21 cellular contexts compared by ENCODE assay signal in genomic region chr3:184632551-184632950, GRCh38.
DNase-seq lines count a peak whose midpoint lies in the region; ATAC-seq and TF ChIP-seq lines count a peak whose summit lies in the region.
"Had no signal": no experiment of that assay in that cellular context is flagged by ENCODE, and none has a peak within 500 bp of the region (broad histone marks: within the 10 kb centered on the region; RNA-seq: fewer than 3 reads in every experiment).

No MANE protein-coding gene starts in this region.

- H3K4me1 Mint-ChIP-seq in activated T-helper 17 cell treated with anti-CD3 and anti-CD28 coated beads, Interleukin-2, amount 50 U/mL, for 72 hours: no peaks in the 10 kb centered on the region

- no peaks in the 10 kb centered on the region for H3F3A ChIP-seq in PC-3 (ENCODE audit: low read length, unreplicated experiment)

- H3K4me1 ChIP-seq in PC-3 (ENCODE audit: insufficient read depth, low read length): peaks cover 32% of the 10 kb centered on the region
- H3K4me1 ChIP-seq in ectodermal cell (ENCODE audit: control insufficient read depth, insufficient read depth, low read length): peaks cover 68% of the 10 kb centered on the region
- H3K4me1 ChIP-seq in osteoblast (ENCODE audit: insufficient read depth, low read length): peaks cover 10% of the 10 kb centered on the region

- TF ChIP-seq CTCF in PC-3 (conservative IDR thresholded peaks at IDR 0.05; ENCODE audit: low read depth, low read length): no peak
- TF ChIP-seq CTCF in osteoblast (IDR thresholded peaks at IDR 0.05; ENCODE audit: extremely low read depth, low read depth, low read length): no peak

- H4K20me1 ChIP-seq in PC-3 (ENCODE audit: low read length) (no peaks in the 10 kb centered on the region), osteoblast (ENCODE audit: insufficient read depth, low read length) (no peaks in the 10 kb centered on the region)

- BruUV-seq in PC-3 (replicated peaks; lab: Mats Ljungman, UMichigan): no TSS peak

- H2AFZ ChIP-seq in PC-3 (ENCODE audit: low read length): no peak overlapping the region
- no peak overlapping the region for H2AFZ ChIP-seq in osteoblast (ENCODE audit: low read length)
- H2AFZ ChIP-seq: GM23338 had no signal

- H3K36me3 Mint-ChIP-seq in activated T-helper 17 cell treated with anti-CD3 and anti-CD28 coated beads, Interleukin-2, amount 50 U/mL, for 72 hours (ENCODE audit: low read depth): no peaks in the 10 kb centered on the region
- H3K36me3 Mint-ChIP-seq: activated naive CD4-positive, alpha-beta T cell treated with anti-CD3 and anti-CD28 coated beads, Interleukin-2, amount 10 ng/mL, durations not matched to agents 7 days and 5 days had no signal

- H3K9me3 ChIP-seq in PC-3 (ENCODE audit: low read length) (no peaks in the 10 kb centered on the region), ectodermal cell (ENCODE audit: control insufficient read depth, low read length) (no peaks in the 10 kb centered on the region), osteoblast (ENCODE audit: low read depth, low read length) (no peaks in the 10 kb centered on the region)
- H3K9me3 ChIP-seq: esophagus squamous epithelium, gastroesophageal sphincter, neutrophil, thyroid gland had no signal

- H3K9ac ChIP-seq in PC-3 (ENCODE audit: low read length): no peak overlapping the region

- H3K27ac ChIP-seq in PC-3 (ENCODE audit: low read length): no peak overlapping the region
- peak overlapping the region; percentile 48 for H3K27ac ChIP-seq in ectodermal cell (ENCODE audit: insufficient read depth, low read depth, low read length, poor library complexity, severe bottlenecking)
- no peak overlapping the region for H3K27ac ChIP-seq in osteoblast (ENCODE audit: low read depth, low read length)
- H3K27ac ChIP-seq: esophagus squamous epithelium, gastroesophageal sphincter, neutrophil, thyroid gland had no signal

- H3K4me2 ChIP-seq in PC-3 (ENCODE audit: low read length) (no peak overlapping the region), osteoblast (ENCODE audit: insufficient read depth, low read length) (no peak overlapping the region)
- H3K4me2 ChIP-seq: GM23338 had no signal

- H3K36me3 ChIP-seq in PC-3 (ENCODE audit: low read depth, low read length): no peaks in the 10 kb centered on the region
- no peaks in the 10 kb centered on the region for H3K36me3 ChIP-seq in ectodermal cell (ENCODE audit: control insufficient read depth, insufficient read depth, low read length)
- H3K36me3 ChIP-seq in osteoblast (ENCODE audit: insufficient read depth, low read length): no peaks in the 10 kb centered on the region
- H3K36me3 ChIP-seq: esophagus squamous epithelium, gastroesophageal sphincter, neutrophil, thyroid gland had no signal

- H3K27me3 ChIP-seq in PC-3 (ENCODE audit: low read length) (no peaks in the 10 kb centered on the region), ectodermal cell (ENCODE audit: control insufficient read depth, insufficient read depth, low read length, poor library complexity, severe bottlenecking) (no peaks in the 10 kb centered on the region), osteoblast (ENCODE audit: insufficient read depth, low read length) (peaks cover 19% of the 10 kb centered on the region)
- H3K27me3 ChIP-seq: esophagus squamous epithelium, neutrophil, thyroid gland had no signal

- H3K4me3 Mint-ChIP-seq in activated T-helper 17 cell treated with anti-CD3 and anti-CD28 coated beads, Interleukin-2, amount 50 U/mL, for 72 hours: no peak overlapping the region
- H3K4me3 Mint-ChIP-seq: activated naive CD4-positive, alpha-beta T cell treated with anti-CD3 and anti-CD28 coated beads, Interleukin-2, amount 10 ng/mL, durations not matched to agents 7 days and 5 days; activated T-cell treated with anti-CD3 and anti-CD28 coated beads, Interleukin-2, amount 50 U/mL, for 72 hours; GM23338 had no signal

- H3K9me2 ChIP-seq in PC-3 (replicated peaks; ENCODE audit: low read length): no peaks in the 10 kb centered on the region

- no peak overlapping the region for H3K4me3 ChIP-seq in PC-3 (ENCODE audit: low read length)
- no peak overlapping the region for H3K4me3 ChIP-seq in ectodermal cell (ENCODE audit: insufficient read depth, low read depth, low read length)
- no peak overlapping the region for H3K4me3 ChIP-seq in osteoblast (ENCODE audit: insufficient read depth, low read length)
- H3K4me3 ChIP-seq: esophagus squamous epithelium, gastroesophageal sphincter, GM23338, thyroid gland had no signal

- H3K27ac Mint-ChIP-seq in activated T-helper 17 cell treated with anti-CD3 and anti-CD28 coated beads, Interleukin-2, amount 50 U/mL, for 72 hours: no peak overlapping the region
- H3K27ac Mint-ChIP-seq: activated naive CD4-positive, alpha-beta T cell treated with anti-CD3 and anti-CD28 coated beads, Interleukin-2, amount 10 ng/mL, durations not matched to agents 7 days and 5 days; activated T-cell treated with anti-CD3 and anti-CD28 coated beads, Interleukin-2, amount 50 U/mL, for 72 hours; GM23338 had no signal

- H3K79me2 ChIP-seq in PC-3 (ENCODE audit: low read length) (no peaks in the 10 kb centered on the region), osteoblast (ENCODE audit: insufficient read depth, low read length) (no peaks in the 10 kb centered on the region)

- intact Hi-C loops in PC-3 (cut with micrococcal nuclease): no loop called here
- intact Hi-C loops in left colon (cut with DNase I, micrococcal nuclease): no loop called here

- ATAC-seq in PC-3 (peak; percentile 11; the same call in 1 of the 2 replicates), left colon (peak; percentile 96)
- no peak for ATAC-seq in activated T-helper 17 cell treated with anti-CD3 and anti-CD28 coated beads, Interleukin-2, amount 50 U/mL, for 72 hours (replicated peaks)
- ATAC-seq: activated T-cell treated with anti-CD3 and anti-CD28 coated beads, Interleukin-2, amount 50 U/mL, for 72 hours; gastroesophageal sphincter; GM23338 had no signal

- POLR2A ChIA-PET in PC-3 (lab: Charles Lee; ENCODE audit: unreplicated experiment): no interaction called here

- DNase-seq in PC-3: no peak
- DNase-seq in left colon: peak; percentile 74 to 82
- peak; percentile 62 for DNase-seq in osteoblast (ENCODE audit: insufficient read length, low spot score, missing footprints)
- no peak for DNase-seq in activated CD4-positive, alpha-beta T cell treated with anti-CD3 and anti-CD28 coated beads, Interleukin-2, amount 50 U/mL, for 48 hours
- no peak for DNase-seq in NCI-H146 (lab: John Stamatoyannopoulos, UW)
- no peak for DNase-seq in NCI-H1417 (lab: John Stamatoyannopoulos, UW)
- DNase-seq: activated CD4-positive, CD25-positive, alpha-beta regulatory T cell treated with anti-CD3 and anti-CD28 coated beads, Interleukin-2, amount 50 U/mL, for 72 hours; activated naive CD4-positive, alpha-beta T cell treated with anti-CD3 and anti-CD28 coated beads, Interleukin-2, amount 10 ng/mL, durations not matched to agents 7 days and 5 days; activated T-cell treated with anti-CD3 and anti-CD28 coated beads, Interleukin-2, amount 50 U/mL, for 72 hours; cerebellar nuclear complex; effector CD8-positive, alpha-beta T cell; esophagus squamous epithelium; NCI-H1105 treated with DMSO at 0.1 percent for 48 hours; stimulated activated CD4-positive, alpha-beta T cell treated with anti-CD3 and anti-CD28 coated beads, Interleukin-4, amount 100 ng/mL, for 1 hour; stimulated activated naive CD4-positive, alpha-beta T cell treated with Interleukin-2 at 50 U/mL for 16 hours had no signal

- 85 to 86% methylated on average over 8 of the region's 8 CpGs for WGBS in ectodermal cell, 2 experiments

- no peaks in the 10 kb centered on the region for H3K9me3 Mint-ChIP-seq in activated T-helper 17 cell treated with anti-CD3 and anti-CD28 coated beads, Interleukin-2, amount 50 U/mL, for 72 hours
- H3K9me3 Mint-ChIP-seq: activated naive CD4-positive, alpha-beta T cell treated with anti-CD3 and anti-CD28 coated beads, Interleukin-2, amount 10 ng/mL, durations not matched to agents 7 days and 5 days; activated T-cell treated with anti-CD3 and anti-CD28 coated beads, Interleukin-2, amount 50 U/mL, for 72 hours; GM23338 had no signal

- peaks cover 5% of the 10 kb centered on the region for H3K27me3 Mint-ChIP-seq in activated T-helper 17 cell treated with anti-CD3 and anti-CD28 coated beads, Interleukin-2, amount 50 U/mL, for 72 hours

- CTCF ChIA-PET in PC-3 (lab: Charles Lee): no interaction called here

Comparison
In these comparisons a context has a peak if more than half of its experiments do, and no peak if none do; other contexts are left out.
1. DNase-seq: peak in left colon (2 of 2) and osteoblast (single experiment); none in PC-3 (single experiment), activated CD4-positive, alpha-beta T cell treated with anti-CD3 and anti-CD28 coated beads, Interleukin-2, amount 50 U/mL, for 48 hours (0 of 2), NCI-H146 (single experiment) and NCI-H1417 (0 of 3).